ENCODE assay signal across 38 cellular contexts in genomic region chr1:159994896-159995295, GRCh38. TPM values are rescaled to one million over a fixed set of nuclear protein-coding genes. Genes with fewer than 3 reads are reported as not detected.
"Had no signal": no experiment of that assay in that cellular context is flagged by ENCODE, and none has a peak within 500 bp of the region (broad histone marks: within the 10 kb centered on the region; RNA-seq: fewer than 3 reads in every experiment).

No MANE protein-coding gene starts in this region.

- H3K9me3 Mint-ChIP-seq: activated CD4-positive, alpha-beta memory T cell treated with anti-CD3 and anti-CD28 coated beads, Interleukin-2, amount 10 ng/mL, durations not matched to agents 7 days and 5 days; activated CD4-positive, alpha-beta T cell treated with anti-CD3 and anti-CD28 coated beads, Interleukin-2, amount 10 ng/mL, durations not matched to agents 7 days and 5 days; activated naive CD4-positive, alpha-beta T cell treated with anti-CD3 and anti-CD28 coated beads, Interleukin-2, amount 10 ng/mL, durations not matched to agents 7 days and 5 days; activated naive CD4-positive, alpha-beta T cell treated with anti-CD3 and anti-CD28 coated beads, Interleukin-2, amount 50 U/mL, for 24 hours; activated naive CD8-positive, alpha-beta T cell treated with anti-CD3 and anti-CD28 coated beads, Interleukin-2, amount 10 ng/mL, durations not matched to agents 7 days and 5 days; activated naive CD8-positive, alpha-beta T cell treated with anti-CD3 and anti-CD28 coated beads, Interleukin-2, amount 50 U/mL, for 24 hours; activated T-cell treated with anti-CD3 and anti-CD28 coated beads, Interleukin-2, amount 50 U/mL, for 24 hours; activated T-helper 2 cell treated with anti-CD3 and anti-CD28 coated beads, Interferon-gamma antibody, Interleukin-2, Interleukin-4, amounts not matched to agents 10 μg/mL and 5 μg/mL and 100 μg/mL, durations not matched to agents 14 hours and 24 hours and 36 hours; brain; central memory CD8-positive, alpha-beta T cell; T-helper 1 cell treated with Interleukin-12 subunit alpha and Interleukin-12 subunit beta and Interleukin-4 antibody, amounts not matched to agents 30 μg/mL and 1 μg/mL, for 36 hours; T-helper 2 cell treated with Interferon-gamma antibody and Interleukin-4, amounts not matched to agents 5 μg/mL and 100 μg/mL, for 36 hours had no signal

- H3K27me3 Mint-ChIP-seq: activated naive CD4-positive, alpha-beta T cell treated with anti-CD3 and anti-CD28 coated beads, Interleukin-2, amount 50 U/mL, for 24 hours had no signal

- H3K36me3 ChIP-seq: cardiac muscle cell had no signal

- H3K4me3 ChIP-seq: cardiac muscle cell had no signal

- DNase-seq: activated CD4-positive, alpha-beta memory T cell treated with anti-CD3 and anti-CD28 coated beads, Interleukin-2, amount 10 ng/mL, durations not matched to agents 7 days and 5 days; activated CD4-positive, alpha-beta T cell treated with anti-CD3 and anti-CD28 coated beads for 1 hour; activated CD4-positive, alpha-beta T cell treated with anti-CD3 and anti-CD28 coated beads for 36 hours; activated CD4-positive, alpha-beta T cell treated with anti-CD3 and anti-CD28 coated beads for 48 hours; activated CD4-positive, alpha-beta T cell treated with anti-CD3 and anti-CD28 coated beads, Interleukin-2, amount 10 ng/mL, durations not matched to agents 7 days and 5 days; activated CD4-positive, alpha-beta T cell treated with anti-CD3 and anti-CD28 coated beads, Interleukin-2, amount 50 U/mL, for 48 hours; activated CD4-positive, CD25-positive, alpha-beta regulatory T cell; activated CD8-positive, alpha-beta memory T cell treated with anti-CD3 and anti-CD28 coated beads for 24 hours; activated CD8-positive, alpha-beta memory T cell treated with anti-CD3 and anti-CD28 coated beads, Interleukin-2, amount 10 ng/mL, durations not matched to agents 7 days and 5 days; activated CD8-positive, alpha-beta memory T cell treated with anti-CD3 and anti-CD28 coated beads, Interleukin-2, amount 50 U/mL, for 48 hours; activated effector memory CD4-positive, alpha-beta T cell treated with Interleukin-2 at 50 U/mL for 16 hours; activated gamma-delta T cell; activated naive CD4-positive, alpha-beta T cell treated with anti-CD3 and anti-CD28 coated beads, Interleukin-2, amount 10 ng/mL, durations not matched to agents 7 days and 5 days; activated naive CD4-positive, alpha-beta T cell treated with Interleukin-2 at 50 U/mL for 16 hours; activated naive CD8-positive, alpha-beta T cell treated with anti-CD3 and anti-CD28 coated beads, Interleukin-2, amount 10 ng/mL, durations not matched to agents 7 days and 5 days; activated naive CD8-positive, alpha-beta T cell treated with anti-CD3 and anti-CD28 coated beads, Interleukin-2, amount 50 U/mL, for 24 hours; activated T-cell treated with anti-CD3 and anti-CD28 coated beads, Interleukin-2, amount 50 U/mL, for 24 hours; activated T-cell treated with anti-CD3 and anti-CD28 coated beads, Interleukin-2, amount 50 U/mL, for 48 hours; amygdala; anterior cingulate cortex; caudate nucleus; cerebellar nuclear complex; T-helper 1 cell; T-helper 2 cell; T-helper 9 cell had no signal

- H3K27ac Mint-ChIP-seq: activated CD4-positive, alpha-beta memory T cell treated with anti-CD3 and anti-CD28 coated beads, Interleukin-2, amount 10 ng/mL, durations not matched to agents 7 days and 5 days; activated CD4-positive, alpha-beta T cell treated with anti-CD3 and anti-CD28 coated beads for 36 hours; activated CD4-positive, alpha-beta T cell treated with anti-CD3 and anti-CD28 coated beads, Interleukin-2, amount 10 ng/mL, durations not matched to agents 7 days and 5 days; activated CD8-positive, alpha-beta memory T cell treated with anti-CD3 and anti-CD28 coated beads, Interleukin-2, amount 10 ng/mL, durations not matched to agents 7 days and 5 days; activated naive CD4-positive, alpha-beta T cell treated with anti-CD3 and anti-CD28 coated beads, Interleukin-2, amount 10 ng/mL, durations not matched to agents 7 days and 5 days; activated naive CD4-positive, alpha-beta T cell treated with anti-CD3 and anti-CD28 coated beads, Interleukin-2, amount 50 U/mL, for 24 hours; activated naive CD8-positive, alpha-beta T cell treated with anti-CD3 and anti-CD28 coated beads, Interleukin-2, amount 10 ng/mL, durations not matched to agents 7 days and 5 days; activated naive CD8-positive, alpha-beta T cell treated with anti-CD3 and anti-CD28 coated beads, Interleukin-2, amount 50 U/mL, for 24 hours; activated T-cell treated with anti-CD3 and anti-CD28 coated beads, Interleukin-2, amount 50 U/mL, for 24 hours; activated T-helper 2 cell treated with anti-CD3 and anti-CD28 coated beads, Interferon-gamma antibody, Interleukin-2, Interleukin-4, amounts not matched to agents 10 μg/mL and 5 μg/mL and 100 μg/mL, durations not matched to agents 14 hours and 24 hours and 36 hours; brain; T-helper 1 cell treated with Interleukin-12 subunit alpha and Interleukin-12 subunit beta and Interleukin-4 antibody, amounts not matched to agents 30 μg/mL and 1 μg/mL, for 36 hours; T-helper 2 cell treated with Interferon-gamma antibody and Interleukin-4, amounts not matched to agents 5 μg/mL and 100 μg/mL, for 36 hours; WTC11 had no signal

- FAIRE-seq: bronchial epithelial cell, TTC549 had no signal

- ATAC-seq: activated CD4-positive, alpha-beta T cell treated with anti-CD3 and anti-CD28 coated beads for 36 hours; activated CD4-positive, CD25-positive, alpha-beta regulatory T cell treated with anti-CD3 and anti-CD28 coated beads, Interleukin-2, amount 50 U/mL, for 24 hours; activated CD8-positive, alpha-beta memory T cell treated with anti-CD3 and anti-CD28 coated beads, Interleukin-2, amount 10 ng/mL, durations not matched to agents 7 days and 5 days; activated naive CD8-positive, alpha-beta T cell treated with anti-CD3 and anti-CD28 coated beads, Interleukin-2, amount 50 U/mL, for 24 hours; WTC11 had no signal

- H3K4me1 Mint-ChIP-seq: brain; central memory CD8-positive, alpha-beta T cell had no signal

- H3K36me3 Mint-ChIP-seq: activated CD8-positive, alpha-beta memory T cell treated with anti-CD3 and anti-CD28 coated beads, Interleukin-2, amount 10 ng/mL, durations not matched to agents 7 days and 5 days; activated naive CD4-positive, alpha-beta T cell treated with anti-CD3 and anti-CD28 coated beads, Interleukin-2, amount 10 ng/mL, durations not matched to agents 7 days and 5 days; activated naive CD4-positive, alpha-beta T cell treated with anti-CD3 and anti-CD28 coated beads, Interleukin-2, amount 50 U/mL, for 24 hours; activated naive CD8-positive, alpha-beta T cell treated with anti-CD3 and anti-CD28 coated beads, Interleukin-2, amount 10 ng/mL, durations not matched to agents 7 days and 5 days; brain; WTC11 had no signal

- H3K27me3 ChIP-seq: cardiac muscle cell had no signal

- H3K4me3 Mint-ChIP-seq: activated CD4-positive, alpha-beta memory T cell treated with anti-CD3 and anti-CD28 coated beads, Interleukin-2, amount 10 ng/mL, durations not matched to agents 7 days and 5 days; activated CD4-positive, alpha-beta T cell treated with anti-CD3 and anti-CD28 coated beads for 36 hours; activated CD4-positive, alpha-beta T cell treated with anti-CD3 and anti-CD28 coated beads, Interleukin-2, amount 10 ng/mL, durations not matched to agents 7 days and 5 days; activated CD8-positive, alpha-beta memory T cell treated with anti-CD3 and anti-CD28 coated beads, Interleukin-2, amount 10 ng/mL, durations not matched to agents 7 days and 5 days; activated naive CD4-positive, alpha-beta T cell treated with anti-CD3 and anti-CD28 coated beads, Interleukin-2, amount 10 ng/mL, durations not matched to agents 7 days and 5 days; activated naive CD4-positive, alpha-beta T cell treated with anti-CD3 and anti-CD28 coated beads, Interleukin-2, amount 50 U/mL, for 24 hours; activated naive CD8-positive, alpha-beta T cell treated with anti-CD3 and anti-CD28 coated beads, Interleukin-2, amount 10 ng/mL, durations not matched to agents 7 days and 5 days; activated naive CD8-positive, alpha-beta T cell treated with anti-CD3 and anti-CD28 coated beads, Interleukin-2, amount 50 U/mL, for 24 hours; activated T-cell treated with anti-CD3 and anti-CD28 coated beads, Interleukin-2, amount 50 U/mL, for 24 hours; brain; central memory CD8-positive, alpha-beta T cell; T-helper 1 cell treated with Interleukin-12 subunit alpha and Interleukin-12 subunit beta and Interleukin-4 antibody, amounts not matched to agents 30 μg/mL and 1 μg/mL, for 36 hours; T-helper 2 cell treated with Interferon-gamma antibody and Interleukin-4, amounts not matched to agents 5 μg/mL and 100 μg/mL, for 36 hours; WTC11 had no signal

- H3K27ac ChIP-seq: cardiac muscle cell, VCaP had no signal

RNA-seq across cellular contexts. Expression of gene SLAMF9, which starts 40.9 kb away (rescaled TPM):
- total RNA-seq: activated CD4-positive, alpha-beta memory T cell treated with anti-CD3 and anti-CD28 coated beads, Interleukin-2, amount 10 ng/mL, durations not matched to agents 7 days and 5 days; activated CD4-positive, alpha-beta T cell treated with anti-CD3 and anti-CD28 coated beads for 36 hours; activated CD4-positive, alpha-beta T cell treated with anti-CD3 and anti-CD28 coated beads, Interleukin-2, amount 10 ng/mL, durations not matched to agents 7 days and 5 days; activated CD8-positive, alpha-beta memory T cell treated with anti-CD3 and anti-CD28 coated beads, Interleukin-2, amount 10 ng/mL, durations not matched to agents 7 days and 5 days; activated naive CD8-positive, alpha-beta T cell treated with anti-CD3 and anti-CD28 coated beads, Interleukin-2, amount 10 ng/mL, durations not matched to agents 7 days and 5 days; activated T-helper 2 cell treated with anti-CD3 and anti-CD28 coated beads, Interferon-gamma antibody, Interleukin-2, Interleukin-4, amounts not matched to agents 10 μg/mL and 5 μg/mL and 100 μg/mL, durations not matched to agents 14 hours and 24 hours and 36 hours; cardiac muscle cell; chondrocyte; WTC11 had no signal
- polyA plus RNA-seq: cardiac muscle cell had no signal

RNA-seq across cellular contexts. Expression of gene IGSF9, which starts 49.5 kb away (rescaled TPM):
- total RNA-seq: activated CD4-positive, alpha-beta memory T cell treated with anti-CD3 and anti-CD28 coated beads, Interleukin-2, amount 10 ng/mL, durations not matched to agents 7 days and 5 days; activated CD4-positive, alpha-beta T cell treated with anti-CD3 and anti-CD28 coated beads, Interleukin-2, amount 10 ng/mL, durations not matched to agents 7 days and 5 days; activated CD8-positive, alpha-beta memory T cell treated with anti-CD3 and anti-CD28 coated beads, Interleukin-2, amount 10 ng/mL, durations not matched to agents 7 days and 5 days; activated naive CD8-positive, alpha-beta T cell treated with anti-CD3 and anti-CD28 coated beads, Interleukin-2, amount 10 ng/mL, durations not matched to agents 7 days and 5 days; activated T-helper 2 cell treated with anti-CD3 and anti-CD28 coated beads, Interferon-gamma antibody, Interleukin-2, Interleukin-4, amounts not matched to agents 10 μg/mL and 5 μg/mL and 100 μg/mL, durations not matched to agents 14 hours and 24 hours and 36 hours; chondrocyte had no signal
